Comparison of ENCODE assay signal across 1 cellular context in the genomic region with DNA sequence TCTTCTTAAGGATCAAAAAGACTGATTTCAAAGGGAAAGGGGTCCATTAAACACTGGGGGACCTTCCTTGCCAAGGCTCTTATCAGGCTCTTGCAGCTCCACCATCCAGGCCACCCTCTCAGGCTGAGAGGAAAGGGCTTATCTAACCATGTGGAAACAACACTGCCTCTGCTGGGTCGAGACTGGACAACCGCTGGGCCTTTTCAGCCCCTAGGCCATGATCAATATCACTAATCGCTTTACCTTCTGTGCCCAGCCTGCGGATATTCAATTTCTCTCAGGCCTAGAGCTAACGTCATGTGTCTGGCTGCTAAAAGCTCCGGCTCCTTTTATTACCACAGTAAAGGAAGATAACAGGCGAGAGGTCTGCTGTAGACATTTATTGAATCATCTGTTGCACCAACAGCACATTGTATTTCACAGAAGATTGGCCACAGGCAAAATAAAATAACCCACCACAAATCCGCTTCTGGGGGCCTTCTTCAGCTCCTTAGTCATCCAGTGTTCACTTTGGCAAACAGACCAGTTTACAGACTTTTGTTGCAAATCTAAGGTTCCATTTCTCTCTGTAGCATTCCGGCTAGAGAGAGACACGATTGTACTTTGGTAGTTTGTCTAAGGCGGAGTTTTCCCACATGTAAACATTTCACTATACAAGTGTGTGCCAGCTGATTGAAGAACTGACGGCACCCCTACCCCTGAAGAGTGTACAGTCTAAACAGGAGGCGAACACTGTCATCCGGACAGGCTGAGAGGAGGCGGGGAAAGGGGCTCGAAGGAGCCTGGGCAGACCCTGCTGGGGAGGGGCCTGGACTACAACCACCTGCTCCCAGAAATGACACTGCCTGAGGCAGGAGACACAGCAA.
TF ChIP-seq lines count a peak whose summit lies in the region.

No MANE protein-coding gene starts in this region.

TF ChIP-seq in K562, 482 proteins besides CTCF, POLR2A, EP300 and RAD21 (continued from another document and continues in another):
- TF ChIP-seq E2F3 (CRISPR knock-in tag; IDR thresholded peaks at IDR 0.05) (0 out of 2 replicates have a peak, but pooled peaks have one; percentile 35), XRCC3 (IDR thresholded peaks at IDR 0.05) (no peak), NR2F6 (CRISPR knock-in tag; IDR thresholded peaks at IDR 0.05) (no peak), MYNN (IDR thresholded peaks at IDR 0.05) (peak; percentile 88), MYNN (CRISPR knock-in tag; IDR thresholded peaks at IDR 0.05) (no peak), PPARD (CRISPR knock-in tag; IDR thresholded peaks at IDR 0.05) (no peak), FOXM1 (IDR thresholded peaks at IDR 0.05; ENCODE audit: low read depth) (peak; percentile 79; the same call in 1 of the 2 replicates), FOXM1 (CRISPR knock-in tag; IDR thresholded peaks at IDR 0.05; ENCODE audit: low read depth) (no peak), HDAC2 (IDR thresholded peaks at IDR 0.05) (peak; percentile 84), CCAR2 (IDR thresholded peaks at IDR 0.05; ENCODE audit: low read depth, low read length) (no peak), ARID1B (IDR thresholded peaks at IDR 0.05) (peak; percentile 98), RFX1 (IDR thresholded peaks at IDR 0.05) (no peak), NCOR1 (IDR thresholded peaks at IDR 0.05) (peak; percentile 93), CEBPG (CRISPR knock-in tag; IDR thresholded peaks at IDR 0.05) (no peak; the same call in 1 of the 2 replicates), CEBPG (tag; conservative IDR thresholded peaks at IDR 0.05 in 1 of 2, IDR thresholded peaks at IDR 0.05 in 1 of 2) (peak; percentile 34 to 35; a peak in 2 of 4 replicates), BHLHE40 (IDR thresholded peaks at IDR 0.05; ENCODE audit: low read length) (peak; percentile 64; the same call in 1 of the 2 replicates), HDAC3 (IDR thresholded peaks at IDR 0.05; ENCODE audit: borderline replicate concordance, partially characterized antibody) (peak; percentile 88), ILF3 (IDR thresholded peaks at IDR 0.05; ENCODE audit: borderline replicate concordance) (no peak), NCOA4 (IDR thresholded peaks at IDR 0.05; ENCODE audit: partially characterized antibody) (no peak), CHD1 (IDR thresholded peaks at IDR 0.05; ENCODE audit: low read length) (no peak), POLR3G (IDR thresholded peaks at IDR 0.05; ENCODE audit: extremely low read depth, insufficient read length, insufficient replicate concordance) (no peak), MAFK (IDR thresholded peaks at IDR 0.05; ENCODE audit: low read length) (no peak), HOXB6 (CRISPR knock-in tag; IDR thresholded peaks at IDR 0.05; ENCODE audit: borderline replicate concordance) (no peak), ZNF280B (CRISPR knock-in tag; IDR thresholded peaks at IDR 0.05) (no peak), PURB (CRISPR knock-in tag; IDR thresholded peaks at IDR 0.05; ENCODE audit: low read depth) (no peak), TCFL5 (CRISPR knock-in tag; conservative IDR thresholded peaks at IDR 0.05) (no peak), PCBP1 (IDR thresholded peaks at IDR 0.05; ENCODE audit: low read depth, low read length, poor library complexity, severe bottlenecking) (no peak), SRSF3 (IDR thresholded peaks at IDR 0.05; ENCODE audit: insufficient read depth, low read length) (no peak), NUFIP1 (IDR thresholded peaks at IDR 0.05; ENCODE audit: partially characterized antibody) (no peak), ESRRA (IDR thresholded peaks at IDR 0.05; ENCODE audit: borderline replicate concordance, low read depth) (no peak), ZNF668 (CRISPR knock-in tag; IDR thresholded peaks at IDR 0.05) (no peak), ELF4 (CRISPR knock-in tag; IDR thresholded peaks at IDR 0.05) (peak; percentile 83), SNIP1 (IDR thresholded peaks at IDR 0.05; ENCODE audit: low read depth) (no peak), TCF3 (CRISPR knock-in tag; IDR thresholded peaks at IDR 0.05) (peak; percentile 96), GTF3C2 (IDR thresholded peaks at IDR 0.05; ENCODE audit: borderline replicate concordance, extremely low read depth, insufficient read length) (no peak), CBFB (CRISPR knock-in tag; IDR thresholded peaks at IDR 0.05) (no peak), BACH1 (tag; IDR thresholded peaks at IDR 0.05) (peak; percentile 52; the same call in 1 of the 2 replicates), BMI1 (IDR thresholded peaks at IDR 0.05; ENCODE audit: low read length) (no peak), PTBP1 (IDR thresholded peaks at IDR 0.05; ENCODE audit: low read depth, low read length) (peak; percentile 19; the same call in 1 of the 2 replicates), STAG1 (CRISPR knock-in tag; IDR thresholded peaks at IDR 0.05; ENCODE audit: borderline replicate concordance) (no peak), ZBTB1 (CRISPR knock-in tag; IDR thresholded peaks at IDR 0.05; ENCODE audit: borderline replicate concordance, low read depth) (no peak), CBX5 (IDR thresholded peaks at IDR 0.05; ENCODE audit: borderline replicate concordance, low read depth) (no peak), ZNF444 (CRISPR knock-in tag; IDR thresholded peaks at IDR 0.05) (no peak), ARID2 (IDR thresholded peaks at IDR 0.05) (no peak), ZBTB8A (IDR thresholded peaks at IDR 0.05; ENCODE audit: partially characterized antibody) (no peak), CREB3 (tag; conservative IDR thresholded peaks at IDR 0.05; ENCODE audit: low read depth) (peak; percentile 77), ZNF766 (CRISPR knock-in tag; conservative IDR thresholded peaks at IDR 0.05) (no peak; the same call in none of the 2 replicates), ZNF518B (CRISPR knock-in tag; IDR thresholded peaks at IDR 0.05) (no peak), SUPT5H (IDR thresholded peaks at IDR 0.05) (no peak)
- TF ChIP-seq, protein P1, sequence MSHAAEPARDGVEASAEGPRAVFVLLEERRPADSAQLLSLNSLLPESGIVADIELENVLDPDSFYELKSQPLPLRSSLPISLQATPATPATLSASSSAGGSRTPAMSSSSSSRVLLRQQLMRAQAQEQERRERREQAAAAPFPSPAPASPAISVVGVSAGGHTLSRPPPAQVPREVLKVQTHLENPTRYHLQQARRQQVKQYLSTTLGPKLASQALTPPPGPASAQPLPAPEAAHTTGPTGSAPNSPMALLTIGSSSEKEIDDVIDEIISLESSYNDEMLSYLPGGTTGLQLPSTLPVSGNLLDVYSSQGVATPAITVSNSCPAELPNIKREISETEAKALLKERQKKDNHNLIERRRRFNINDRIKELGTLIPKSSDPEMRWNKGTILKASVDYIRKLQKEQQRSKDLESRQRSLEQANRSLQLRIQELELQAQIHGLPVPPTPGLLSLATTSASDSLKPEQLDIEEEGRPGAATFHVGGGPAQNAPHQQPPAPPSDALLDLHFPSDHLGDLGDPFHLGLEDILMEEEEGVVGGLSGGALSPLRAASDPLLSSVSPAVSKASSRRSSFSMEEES (CRISPR knock-in tag; IDR thresholded peaks at IDR 0.05) = no peak
- TF ChIP-seq, protein P2, sequence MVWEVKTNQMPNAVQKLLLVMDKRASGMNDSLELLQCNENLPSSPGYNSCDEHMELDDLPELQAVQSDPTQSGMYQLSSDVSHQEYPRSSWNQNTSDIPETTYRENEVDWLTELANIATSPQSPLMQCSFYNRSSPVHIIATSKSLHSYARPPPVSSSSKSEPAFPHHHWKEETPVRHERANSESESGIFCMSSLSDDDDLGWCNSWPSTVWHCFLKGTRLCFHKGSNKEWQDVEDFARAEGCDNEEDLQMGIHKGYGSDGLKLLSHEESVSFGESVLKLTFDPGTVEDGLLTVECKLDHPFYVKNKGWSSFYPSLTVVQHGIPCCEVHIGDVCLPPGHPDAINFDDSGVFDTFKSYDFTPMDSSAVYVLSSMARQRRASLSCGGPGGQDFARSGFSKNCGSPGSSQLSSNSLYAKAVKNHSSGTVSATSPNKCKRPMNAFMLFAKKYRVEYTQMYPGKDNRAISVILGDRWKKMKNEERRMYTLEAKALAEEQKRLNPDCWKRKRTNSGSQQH (CRISPR knock-in tag; IDR thresholded peaks at IDR 0.05) = peak; percentile 81; the same call in 1 of the 2 replicates
- TF ChIP-seq, protein P3, sequence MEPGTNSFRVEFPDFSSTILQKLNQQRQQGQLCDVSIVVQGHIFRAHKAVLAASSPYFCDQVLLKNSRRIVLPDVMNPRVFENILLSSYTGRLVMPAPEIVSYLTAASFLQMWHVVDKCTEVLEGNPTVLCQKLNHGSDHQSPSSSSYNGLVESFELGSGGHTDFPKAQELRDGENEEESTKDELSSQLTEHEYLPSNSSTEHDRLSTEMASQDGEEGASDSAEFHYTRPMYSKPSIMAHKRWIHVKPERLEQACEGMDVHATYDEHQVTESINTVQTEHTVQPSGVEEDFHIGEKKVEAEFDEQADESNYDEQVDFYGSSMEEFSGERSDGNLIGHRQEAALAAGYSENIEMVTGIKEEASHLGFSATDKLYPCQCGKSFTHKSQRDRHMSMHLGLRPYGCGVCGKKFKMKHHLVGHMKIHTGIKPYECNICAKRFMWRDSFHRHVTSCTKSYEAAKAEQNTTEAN (CRISPR knock-in tag; IDR thresholded peaks at IDR 0.05) = no peak
- TF ChIP-seq, protein P4, sequence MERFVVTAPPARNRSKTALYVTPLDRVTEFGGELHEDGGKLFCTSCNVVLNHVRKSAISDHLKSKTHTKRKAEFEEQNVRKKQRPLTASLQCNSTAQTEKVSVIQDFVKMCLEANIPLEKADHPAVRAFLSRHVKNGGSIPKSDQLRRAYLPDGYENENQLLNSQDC (CRISPR knock-in tag; IDR thresholded peaks at IDR 0.05) = no peak
- TF ChIP-seq, protein P5, sequence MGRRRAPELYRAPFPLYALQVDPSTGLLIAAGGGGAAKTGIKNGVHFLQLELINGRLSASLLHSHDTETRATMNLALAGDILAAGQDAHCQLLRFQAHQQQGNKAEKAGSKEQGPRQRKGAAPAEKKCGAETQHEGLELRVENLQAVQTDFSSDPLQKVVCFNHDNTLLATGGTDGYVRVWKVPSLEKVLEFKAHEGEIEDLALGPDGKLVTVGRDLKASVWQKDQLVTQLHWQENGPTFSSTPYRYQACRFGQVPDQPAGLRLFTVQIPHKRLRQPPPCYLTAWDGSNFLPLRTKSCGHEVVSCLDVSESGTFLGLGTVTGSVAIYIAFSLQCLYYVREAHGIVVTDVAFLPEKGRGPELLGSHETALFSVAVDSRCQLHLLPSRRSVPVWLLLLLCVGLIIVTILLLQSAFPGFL (CRISPR knock-in tag; IDR thresholded peaks at IDR 0.05) = no peak
